Comparison of ENCODE assay signal across 18 cellular contexts in the genomic region with DNA sequence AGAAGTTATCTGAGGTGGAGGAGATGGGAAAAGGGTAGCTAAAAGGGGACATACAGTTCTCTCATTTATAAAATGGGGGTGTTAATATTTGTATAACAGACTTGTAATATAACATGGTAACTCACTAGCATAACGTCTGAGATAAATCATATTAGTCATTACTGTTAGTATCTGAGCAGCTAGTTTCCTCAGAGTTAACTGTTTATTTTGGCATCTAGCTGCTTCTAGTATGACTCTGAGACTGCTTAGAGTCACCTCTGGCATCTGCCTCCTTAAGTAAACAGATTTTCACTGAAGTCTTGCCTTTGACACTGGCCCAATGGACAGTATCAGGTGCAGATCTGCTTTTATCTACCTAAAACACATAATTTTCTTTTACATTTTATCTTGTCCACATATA. TPM values are rescaled to one million over a fixed set of nuclear protein-coding genes. Genes with fewer than 3 reads are reported as not detected.
DNase-seq lines count a peak whose midpoint lies in the region; ATAC-seq and TF ChIP-seq lines count a peak whose summit lies in the region.
"Had no signal": no experiment of that assay in that cellular context is flagged by ENCODE, and none has a peak within 500 bp of the region (broad histone marks: within the 10 kb centered on the region; RNA-seq: fewer than 3 reads in every experiment).

No MANE protein-coding gene starts in this region.

- H3K36me3 ChIP-seq in BJ (ENCODE audit: control insufficient read depth, insufficient read depth, low read length) (peaks cover 1% of the 10 kb centered on the region; the same call in 1 of the 2 replicates), mesenchymal stem cell (ENCODE audit: control insufficient read depth in 1 of 2, insufficient read depth in 2 of 2, low read depth in 1 of 2, low read length in 2 of 2) (peaks cover 0 to 49% of the 10 kb centered on the region in 2 experiments), tibial nerve (peaks cover 0 to 43% (median 3%) of the 10 kb centered on the region in 3 donors)
- H3K36me3 ChIP-seq: colonic mucosa had no signal

- peaks cover 21% of the 10 kb centered on the region for H3K9me3 Mint-ChIP-seq in chondrocyte (ENCODE audit: low read depth)
- H3K9me3 Mint-ChIP-seq: CD8-positive, alpha-beta memory T cell had no signal

- H2BK12ac ChIP-seq in mesenchymal stem cell (ENCODE audit: low read length in 2 of 2): no peak overlapping the region

- H2AFZ ChIP-seq in mesenchymal stem cell (ENCODE audit: low read depth, low read length): no peak overlapping the region
- H2AFZ ChIP-seq: hepatocyte, parathyroid adenoma had no signal

- no peaks in the 10 kb centered on the region for H3K4me1 ChIP-seq in mesenchymal stem cell (ENCODE audit: control insufficient read depth, insufficient read depth, low read depth, low read length)
- H3K4me1 ChIP-seq in tibial nerve: no peaks in the 10 kb centered on the region
- H3K4me1 ChIP-seq: colonic mucosa, parathyroid adenoma had no signal

- no CpG with 5 or more reads among the region's 1 CpG for WGBS in mesenchymal stem cell
- 23 to 39% methylated on average over 1 of the region's 1 CpG for WGBS in tibial nerve, 2 donors

- H3K14ac ChIP-seq in mesenchymal stem cell (ENCODE audit: low read length in 2 of 2): no peak overlapping the region

- peaks cover 5% of the 10 kb centered on the region for H3K9me3 ChIP-seq in mesenchymal stem cell (ENCODE audit: control insufficient read depth, low read length)
- H3K9me3 ChIP-seq in tibial nerve: peaks cover 0 to 3% (median 0%) of the 10 kb centered on the region in 4 donors
- H3K9me3 ChIP-seq: colonic mucosa had no signal

- H3K4ac ChIP-seq in mesenchymal stem cell (ENCODE audit: low read depth in 1 of 2, low read length in 2 of 2): no peak overlapping the region

- DNase-seq in BJ (ENCODE audit: low read depth) (peak; percentile 47), LNCaP clone FGC (ENCODE audit: low read depth) (peak; percentile 98), chondrocyte (ENCODE audit: low spot score) (no peak), mesenchymal stem cell (peak; percentile 55), HUDEP-2 (lab: John Stamatoyannopoulos, UW; ENCODE audit: unreplicated experiment in 76 of 76) (no peak), tibial nerve (ENCODE audit: low spot score in 2 of 2) (no peak)
- DNase-seq: activated CD4-positive, alpha-beta memory T cell treated with anti-CD3 and anti-CD28 coated beads, Interleukin-2, amount 10 ng/mL, durations not matched to agents 7 days and 5 days; activated gamma-delta T cell treated with Interleukin-2 at 50 U/mL for 16 hours; CD8-positive, alpha-beta memory T cell; colonic mucosa; NCI-H187 treated with DMSO at 0.1 percent for 48 hours; stimulated activated CD4-positive, alpha-beta T cell treated with anti-CD3 and anti-CD28 coated beads, Interleukin-4, amount 100 ng/mL, for 4 hours; stimulated activated naive CD8-positive, alpha-beta T cell treated with anti-CD3 and anti-CD28 coated beads, Interleukin-15, amount 100 ng/mL, for 72 hours; T-helper 17 cell had no signal

- no peak for TF ChIP-seq POLR2A in tibial nerve (IDR thresholded peaks at IDR 0.05)

- H3K9ac ChIP-seq in mesenchymal stem cell (ENCODE audit: low read length): no peak overlapping the region
- H3K9ac ChIP-seq: parathyroid adenoma had no signal

- peak overlapping the region; percentile 27 for H3K27ac Mint-ChIP-seq in chondrocyte (ENCODE audit: unreplicated experiment)
- H3K27ac Mint-ChIP-seq: activated CD4-positive, alpha-beta memory T cell treated with anti-CD3 and anti-CD28 coated beads, Interleukin-2, amount 10 ng/mL, durations not matched to agents 7 days and 5 days; stimulated activated naive CD8-positive, alpha-beta T cell treated with anti-CD3 and anti-CD28 coated beads, Interleukin-15, amount 100 ng/mL, for 72 hours; T-helper 17 cell had no signal

- peaks cover 23% of the 10 kb centered on the region for H3K36me3 Mint-ChIP-seq in chondrocyte (ENCODE audit: low read depth)

- H3K27ac ChIP-seq in mesenchymal stem cell (ENCODE audit: low read length, poor library complexity, severe bottlenecking): no peak overlapping the region
- H3K27ac ChIP-seq in tibial nerve: no peak overlapping the region
- H3K27ac ChIP-seq: colonic mucosa, hepatocyte, parathyroid adenoma had no signal

- TF ChIP-seq CTCF in BJ (IDR thresholded peaks at IDR 0.05; ENCODE audit: insufficient read depth, low read depth, low read length): no peak
- no peak for TF ChIP-seq CTCF in LNCaP clone FGC (IDR thresholded peaks at IDR 0.05; ENCODE audit: control insufficient read depth, extremely low read depth, insufficient read depth)
- no peak for TF ChIP-seq CTCF in chondrocyte (IDR thresholded peaks at IDR 0.05)
- no peak for TF ChIP-seq CTCF in tibial nerve (IDR thresholded peaks at IDR 0.05)

- no peaks in the 10 kb centered on the region for H3K27me3 ChIP-seq in BJ (ENCODE audit: control insufficient read depth, insufficient read depth, low read length)
- no peaks in the 10 kb centered on the region for H3K27me3 ChIP-seq in mesenchymal stem cell (ENCODE audit: control insufficient read depth in 1 of 2, insufficient read depth in 1 of 2, low read length in 2 of 2)
- H3K27me3 ChIP-seq in tibial nerve: no peaks in the 10 kb centered on the region
- H3K27me3 ChIP-seq: colonic mucosa, hepatocyte had no signal

- H3K4me2 ChIP-seq in mesenchymal stem cell (ENCODE audit: low read length, poor library complexity, severe bottlenecking): no peak overlapping the region
- H3K4me2 ChIP-seq: hepatocyte had no signal

- H3K4me3 Mint-ChIP-seq in chondrocyte (ENCODE audit: unreplicated experiment): no peak overlapping the region
- H3K4me3 Mint-ChIP-seq: activated CD4-positive, alpha-beta memory T cell treated with anti-CD3 and anti-CD28 coated beads, Interleukin-2, amount 10 ng/mL, durations not matched to agents 7 days and 5 days; CD8-positive, alpha-beta memory T cell; stimulated activated naive CD8-positive, alpha-beta T cell treated with anti-CD3 and anti-CD28 coated beads, Interleukin-15, amount 100 ng/mL, for 72 hours; T-helper 17 cell had no signal

- H3K27me3 Mint-ChIP-seq in chondrocyte (ENCODE audit: low read depth): no peaks in the 10 kb centered on the region
- H3K27me3 Mint-ChIP-seq: activated CD4-positive, alpha-beta memory T cell treated with anti-CD3 and anti-CD28 coated beads, Interleukin-2, amount 10 ng/mL, durations not matched to agents 7 days and 5 days; stimulated activated naive CD8-positive, alpha-beta T cell treated with anti-CD3 and anti-CD28 coated beads, Interleukin-15, amount 100 ng/mL, for 72 hours; T-helper 17 cell had no signal

- H2BK120ac ChIP-seq in mesenchymal stem cell (ENCODE audit: low read depth, low read length): no peak overlapping the region

- H2BK5ac ChIP-seq in mesenchymal stem cell (ENCODE audit: low read depth, low read length, poor library complexity, severe bottlenecking): no peak overlapping the region

- H3K18ac ChIP-seq in mesenchymal stem cell (ENCODE audit: low read depth in 1 of 2, low read length in 2 of 2): no peak overlapping the region

- TF ChIP-seq EP300 in tibial nerve (IDR thresholded peaks at IDR 0.05): no peak

- H3K79me1 ChIP-seq in mesenchymal stem cell (replicated peaks; ENCODE audit: low read length, poor library complexity, severe bottlenecking): no peaks in the 10 kb centered on the region

- H3K4me1 Mint-ChIP-seq in chondrocyte (ENCODE audit: low read depth): peaks cover 16% of the 10 kb centered on the region
- H3K4me1 Mint-ChIP-seq: activated CD4-positive, alpha-beta memory T cell treated with anti-CD3 and anti-CD28 coated beads, Interleukin-2, amount 10 ng/mL, durations not matched to agents 7 days and 5 days; CD8-positive, alpha-beta memory T cell; stimulated activated naive CD8-positive, alpha-beta T cell treated with anti-CD3 and anti-CD28 coated beads, Interleukin-15, amount 100 ng/mL, for 72 hours had no signal

- POLR2A ChIA-PET in BJ (lab: Charles Lee): interaction anchor here (0.6 kb wide), 1 partner anchor 9 kb away, joined by 4 read pairs; no protein-coding TSS in a partner anchor

- CTCF ChIA-PET in BJ (lab: Yijun Ruan, JAX): interaction anchor here (0.6 to 1.5 kb wide), 2 partner anchors 13 to 21 kb away, joined by 3 to 5 read pairs; no protein-coding TSS in a partner anchor

- ATAC-seq in GM21529 (IDR thresholded peaks at IDR 0.05; ENCODE audit: unreplicated experiment) (no peak), HG02970 (IDR thresholded peaks at IDR 0.05; ENCODE audit: low FRiP score, unreplicated experiment) (no peak)
- ATAC-seq: stimulated activated naive CD8-positive, alpha-beta T cell treated with anti-CD3 and anti-CD28 coated beads, Interleukin-15, amount 100 ng/mL, for 72 hours; T-helper 17 cell had no signal

- H4K8ac ChIP-seq in mesenchymal stem cell (ENCODE audit: low read length): no peak overlapping the region

- no peak overlapping the region for H2AK5ac ChIP-seq in mesenchymal stem cell (ENCODE audit: low read length, severe bottlenecking)

- no peak overlapping the region for H3K23ac ChIP-seq in mesenchymal stem cell (ENCODE audit: low read length in 2 of 2)

- H3K4me3 ChIP-seq in BJ (ENCODE audit: low read depth, low read length) (no peak overlapping the region), LNCaP clone FGC (ENCODE audit: low read depth, low read length) (no peak overlapping the region), mesenchymal stem cell (ENCODE audit: insufficient read depth in 1 of 2, low read depth in 1 of 2, low read length in 2 of 2) (no peak overlapping the region), tibial nerve (no peak overlapping the region)
- H3K4me3 ChIP-seq: colonic mucosa, hepatocyte had no signal

- H4K91ac ChIP-seq in mesenchymal stem cell (ENCODE audit: low read length): no peak overlapping the region

- H2BK15ac ChIP-seq in mesenchymal stem cell (ENCODE audit: low read depth, poor library complexity, severe bottlenecking): no peak overlapping the region

RNA-seq across cellular contexts. Expression of gene SLC30A9, which starts 58.1 kb away (rescaled TPM):
- polyA plus RNA-seq in BJ (2011; rRNA removed): 37.9 and 58.1 TPM in 2 replicates
- polyA minus RNA-seq in BJ (2011; rRNA and poly(A)+ RNA removed): 26.1 and 29.6 TPM in 2 replicates
- total RNA-seq in chondrocyte (44.6 to 49.0 TPM (median 47.9 TPM) in 3 replicates), tibial nerve (10 to 100 TPM; 48.5 to 65.3 (median 62.1) TPM)
- polyA plus RNA-seq in mesenchymal stem cell (2013, experiment 1 of 2): 34.9 TPM
- polyA plus RNA-seq in mesenchymal stem cell (2013, experiment 2 of 2): 35.7 TPM

Comparison
In these comparisons a context has a peak if more than half of its experiments do, and no peak if none do; other contexts are left out.
1. DNase-seq: peak in BJ (single experiment), LNCaP clone FGC (single experiment) and mesenchymal stem cell (single experiment); none in chondrocyte (single experiment), HUDEP-2 (0 of 76) and tibial nerve (0 of 2).